Comparison of ENCODE assay signal across 29 cellular contexts in the genomic region with DNA sequence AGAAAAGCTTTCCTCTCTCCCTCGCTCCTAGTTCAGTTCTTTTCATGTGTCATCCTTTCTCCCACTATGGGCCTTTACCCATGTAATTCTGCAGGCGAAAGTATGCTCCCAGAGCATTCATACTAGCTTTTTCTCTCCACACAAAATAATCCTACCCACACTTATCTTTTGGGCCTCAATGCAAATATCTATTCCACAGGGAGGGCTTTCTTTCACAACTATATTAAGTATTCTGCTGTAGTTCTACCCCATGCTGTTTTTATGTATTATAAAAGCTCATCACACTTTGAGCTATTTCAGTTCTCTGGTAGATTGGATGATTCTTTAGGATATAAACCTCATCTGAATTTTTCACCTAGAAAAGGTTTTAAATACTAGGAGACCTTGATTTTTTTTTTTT.
DNase-seq lines count a peak whose midpoint lies in the region; ATAC-seq and TF ChIP-seq lines count a peak whose summit lies in the region.
"Had no signal": no experiment of that assay in that cellular context is flagged by ENCODE, and none has a peak within 500 bp of the region (broad histone marks: within the 10 kb centered on the region; RNA-seq: fewer than 3 reads in every experiment).

No MANE protein-coding gene starts in this region.

- no peaks in the 10 kb centered on the region for H3K4me1 ChIP-seq in A673 (ENCODE audit: insufficient read depth, low read length, poor library complexity, severe bottlenecking)
- H3K4me1 ChIP-seq: A549; BE2C; BLaER1; BLaER1 treated with 17β-estradiol and CSF1 and Interleukin-3, amounts not matched to agents 10 nM and 100 nM; Caco-2 had no signal

- no peak for ATAC-seq in HG02642 (IDR thresholded peaks at IDR 0.05; ENCODE audit: poor library complexity, unreplicated experiment)
- ATAC-seq: A549; CD8-positive, alpha-beta T cell had no signal

- H3K27me3 ChIP-seq in A673 (replicated peaks; ENCODE audit: insufficient read depth, low read depth, low read length, poor library complexity), result no peaks in the 10 kb centered on the region
- H3K27me3 ChIP-seq: BE2C; BLaER1; BLaER1 treated with 17β-estradiol and CSF1 and Interleukin-3, amounts not matched to agents 10 nM and 100 nM had no signal

- no peak overlapping the region for H3K4me3 ChIP-seq in A673 (ENCODE audit: low read depth, low read length, poor library complexity, severe bottlenecking)
- H3K4me3 ChIP-seq in SK-N-MC, result no peak overlapping the region
- H3K4me3 ChIP-seq: A549; BLaER1; BLaER1 treated with 17β-estradiol and CSF1 and Interleukin-3, amounts not matched to agents 10 nM and 100 nM had no signal

- H3K27ac ChIP-seq in A673 (ENCODE audit: low read depth, low read length, poor library complexity, severe bottlenecking) (no peak overlapping the region), SK-N-MC (peak overlapping the region; percentile 20; the same call in 1 of the 2 replicates)
- H3K27ac ChIP-seq: 22Rv1; A549; BLaER1; BLaER1 treated with 17β-estradiol and CSF1 and Interleukin-3, amounts not matched to agents 10 nM and 100 nM; C4-2B had no signal

- BruUV-seq in A673 (replicated peaks; lab: Mats Ljungman, UMichigan), result no TSS peak

- intact Hi-C loops in A673 (cut with micrococcal nuclease; ENCODE audit: unreplicated experiment), result no loop called here

- no peak for TF ChIP-seq CTCF in A673 (conservative IDR thresholded peaks at IDR 0.05; ENCODE audit: low read depth, low read length)

- no peaks in the 10 kb centered on the region for H3K36me3 ChIP-seq in A673 (ENCODE audit: insufficient read depth, low read length, poor library complexity, severe bottlenecking)
- no peaks in the 10 kb centered on the region for H3K36me3 ChIP-seq in SK-N-MC (ENCODE audit: insufficient read depth, low read length)
- H3K36me3 ChIP-seq: BE2C; BLaER1; BLaER1 treated with 17β-estradiol and CSF1 and Interleukin-3, amounts not matched to agents 10 nM and 100 nM had no signal

- H3K9ac ChIP-seq in SK-N-MC (ENCODE audit: insufficient read length), result no peak overlapping the region
- H3K9ac ChIP-seq: BLaER1; BLaER1 treated with 17β-estradiol and CSF1 and Interleukin-3, amounts not matched to agents 10 nM and 100 nM had no signal

- POLR2A ChIA-PET in A673 (lab: Charles Lee; ENCODE audit: low non-redundant PET), result no interaction called here

- H3K9me3 ChIP-seq in A673 (ENCODE audit: low read depth, low read length, poor library complexity, severe bottlenecking) (peaks cover 14% of the 10 kb centered on the region), SK-N-MC (ENCODE audit: low read depth, low read length) (peaks cover 3% of the 10 kb centered on the region; the same call in 1 of the 2 replicates)
- H3K9me3 ChIP-seq: BE2C, Caco-2 had no signal

- DNase-seq in A673 (ENCODE audit: low spot score) (peak; percentile 73), SK-N-MC (ENCODE audit: low read depth, low spot score) (peak; percentile 72), NCI-H345 treated with DMSO at 0.1 percent for 48 hours (lab: John Stamatoyannopoulos, UW; ENCODE audit: unreplicated experiment) (no peak)
- DNase-seq: 8988T; ACHN; AML-193; BE2C; C1 segment of cervical spinal cord; Caco-2; Calu3; CD4-positive, alpha-beta memory T cell; CD4-positive, alpha-beta T cell; CD4-positive, CD25-positive, alpha-beta regulatory T cell; CD8-positive, alpha-beta memory T cell; CD8-positive, alpha-beta T cell; COR-L47; DMS 273 treated with DMSO at 0.1 percent for 48 hours; DMS153; DMS53; DMS79; DMS79 treated with DMSO at 0.1 percent for 48 hours; DND-41; EL had no signal

- CTCF ChIA-PET in A673 (lab: Charles Lee), result no interaction called here
